ENCODE assay signal across 17 cellular contexts in genomic region chr10:9188022-9188810, GRCh38.
DNase-seq lines count a peak whose midpoint lies in the region; ATAC-seq, FAIRE-seq and TF ChIP-seq lines count a peak whose summit lies in the region.
"Had no signal": no experiment of that assay in that cellular context is flagged by ENCODE, and none has a peak within 500 bp of the region (broad histone marks: within the 10 kb centered on the region; RNA-seq: fewer than 3 reads in every experiment).

No MANE protein-coding gene starts in this region.

- H3K79me1 ChIP-seq in mesenchymal stem cell (replicated peaks; ENCODE audit: low read length, poor library complexity, severe bottlenecking) = no peaks in the 10 kb centered on the region

- TF ChIP-seq CTCF in bronchial epithelial cell (IDR thresholded peaks at IDR 0.05; ENCODE audit: insufficient read depth, low read length, severe bottlenecking) (no peak), BE2C (IDR thresholded peaks at IDR 0.05; ENCODE audit: low read depth, low read length) (no peak)

- no peaks in the 10 kb centered on the region for H3K9me3 ChIP-seq in GM23248 (ENCODE audit: low read depth)
- no peaks in the 10 kb centered on the region for H3K9me3 ChIP-seq in mesenchymal stem cell (ENCODE audit: control insufficient read depth, low read length)
- no peaks in the 10 kb centered on the region for H3K9me3 ChIP-seq in BE2C

- H3K27ac ChIP-seq in GM23248 (no peak overlapping the region), mesenchymal stem cell (ENCODE audit: low read length, poor library complexity, severe bottlenecking) (no peak overlapping the region)

- no peak overlapping the region for H3K14ac ChIP-seq in mesenchymal stem cell (ENCODE audit: low read length in 2 of 2)

- H2AFZ ChIP-seq in GM23248 = no peak overlapping the region
- H2AFZ ChIP-seq in mesenchymal stem cell (ENCODE audit: low read depth, low read length) = no peak overlapping the region

- H2BK120ac ChIP-seq in mesenchymal stem cell (ENCODE audit: low read depth, low read length) = no peak overlapping the region

- H3K4me1 ChIP-seq in GM23248 (ENCODE audit: insufficient read depth) = no peaks in the 10 kb centered on the region
- no peaks in the 10 kb centered on the region for H3K4me1 ChIP-seq in mesenchymal stem cell (ENCODE audit: control insufficient read depth, insufficient read depth, low read depth, low read length)
- H3K4me1 ChIP-seq in BE2C = no peaks in the 10 kb centered on the region

- no peak overlapping the region for H3K4ac ChIP-seq in mesenchymal stem cell (ENCODE audit: low read depth in 1 of 2, low read length in 2 of 2)

- no peaks in the 10 kb centered on the region for H3K79me2 ChIP-seq in GM23248 (ENCODE audit: insufficient read depth)

- 49 to 52% methylated on average over 3 of the region's 3 CpGs for WGBS in GM23248 (ENCODE audit: low coverage in 1 of 2, low lambda C conversion rate in 2 of 2, missing lambda C conversion rate in 2 of 2), 2 experiments
- WGBS in mesenchymal stem cell = no CpG with 5 or more reads among the region's 3 CpGs

- H3K9ac ChIP-seq in GM23248 (no peak overlapping the region), mesenchymal stem cell (ENCODE audit: low read length) (no peak overlapping the region)

- no peak overlapping the region for H2BK15ac ChIP-seq in mesenchymal stem cell (ENCODE audit: low read depth, poor library complexity, severe bottlenecking)

- H2AK5ac ChIP-seq in mesenchymal stem cell (ENCODE audit: low read length, severe bottlenecking) = peak overlapping the region; percentile 36

- H4K8ac ChIP-seq in mesenchymal stem cell (ENCODE audit: low read length) = no peak overlapping the region

- H4K20me1 ChIP-seq in GM23248 (ENCODE audit: insufficient read depth) = no peaks in the 10 kb centered on the region

- H4K91ac ChIP-seq in mesenchymal stem cell (ENCODE audit: low read length) = no peak overlapping the region

- H3K36me3 ChIP-seq in GM23248 (ENCODE audit: low read depth) (no peaks in the 10 kb centered on the region), bronchial epithelial cell (ENCODE audit: control insufficient read depth, insufficient read depth, low read length) (no peaks in the 10 kb centered on the region), mesenchymal stem cell (ENCODE audit: control insufficient read depth in 1 of 2, insufficient read depth in 2 of 2, low read depth in 1 of 2, low read length in 2 of 2) (no peaks in the 10 kb centered on the region), BE2C (no peaks in the 10 kb centered on the region)

- no peak for ATAC-seq in GM18907 (IDR thresholded peaks at IDR 0.05; ENCODE audit: unreplicated experiment)
- ATAC-seq: K562 had no signal

- H3K9me2 ChIP-seq in GM23248 (ENCODE audit: insufficient read depth) = no peaks in the 10 kb centered on the region

- H3K4me3 ChIP-seq in GM23248 (no peak overlapping the region), bronchial epithelial cell (ENCODE audit: low read depth, low read length) (no peak overlapping the region), mesenchymal stem cell (ENCODE audit: insufficient read depth in 1 of 2, low read depth in 1 of 2, low read length in 2 of 2) (no peak overlapping the region), BE2C (ENCODE audit: low read depth, low read length) (no peak overlapping the region)
- H3K4me3 ChIP-seq: K562 had no signal

- no peak overlapping the region for H3K23ac ChIP-seq in mesenchymal stem cell (ENCODE audit: low read length in 2 of 2)

- H2BK12ac ChIP-seq in mesenchymal stem cell (ENCODE audit: low read length in 2 of 2) = no peak overlapping the region

- H3K4me2 ChIP-seq in GM23248 (ENCODE audit: unreplicated experiment) (no peak overlapping the region), mesenchymal stem cell (ENCODE audit: low read length, poor library complexity, severe bottlenecking) (no peak overlapping the region)

- H3K18ac ChIP-seq in mesenchymal stem cell (ENCODE audit: low read depth in 1 of 2, low read length in 2 of 2) = no peak overlapping the region

- peak; percentile 1 for DNase-seq in GM23248
- peak; percentile 77 for DNase-seq in LoVo (ENCODE audit: low spot score)
- DNase-seq in bronchial epithelial cell (ENCODE audit: low read depth) = peak; percentile 8
- DNase-seq in mesenchymal stem cell = no peak
- DNase-seq in NCI-H2081 treated with DMSO at 0.1 percent for 48 hours (lab: John Stamatoyannopoulos, UW) = no peak
- DNase-seq in ACHN = no peak
- no peak for DNase-seq in BE2C
- DNase-seq: C1 segment of cervical spinal cord, DMS153, GOT3, MM.1S, NCI-H1105 treated with DMSO at 0.1 percent for 48 hours, NCI-H187 treated with DMSO at 0.1 percent for 48 hours, NCI-H2171, RPMI8226 had no signal

- H3K27me3 ChIP-seq in GM23248 (replicated peaks; ENCODE audit: insufficient read depth) (no peaks in the 10 kb centered on the region; the same call in 1 of the 2 replicates), bronchial epithelial cell (ENCODE audit: control insufficient read depth, insufficient read depth, low read length) (no peaks in the 10 kb centered on the region), mesenchymal stem cell (ENCODE audit: control insufficient read depth in 1 of 2, insufficient read depth in 1 of 2, low read length in 2 of 2) (no peaks in the 10 kb centered on the region), BE2C (no peaks in the 10 kb centered on the region)

- H3F3A ChIP-seq in GM23248 (ENCODE audit: insufficient read depth) = no peaks in the 10 kb centered on the region

- in situ Hi-C loops in GM23248 (cut with MboI) (no loop called here), ACHN (cut with HindIII; ENCODE audit: low pct_ligation_motif_present, low pct_unique_long_range_greater_than_20kb, low sequenced_read_pairs) (no loop called here)

- no peak for FAIRE-seq in bronchial epithelial cell (lab: Jason Lieb, UNC)
- FAIRE-seq: K562 had no signal

- no peak overlapping the region for H2BK5ac ChIP-seq in mesenchymal stem cell (ENCODE audit: low read depth, low read length, poor library complexity, severe bottlenecking)

Comparison
In these comparisons a context has a peak if more than half of its experiments do, and no peak if none do; other contexts are left out.
1. DNase-seq: peak in GM23248 (single experiment), LoVo (single experiment) and bronchial epithelial cell (single experiment); none in mesenchymal stem cell (single experiment), NCI-H2081 treated with DMSO at 0.1 percent for 48 hours (single experiment), ACHN (single experiment) and BE2C (single experiment).